In the genomic region with DNA sequence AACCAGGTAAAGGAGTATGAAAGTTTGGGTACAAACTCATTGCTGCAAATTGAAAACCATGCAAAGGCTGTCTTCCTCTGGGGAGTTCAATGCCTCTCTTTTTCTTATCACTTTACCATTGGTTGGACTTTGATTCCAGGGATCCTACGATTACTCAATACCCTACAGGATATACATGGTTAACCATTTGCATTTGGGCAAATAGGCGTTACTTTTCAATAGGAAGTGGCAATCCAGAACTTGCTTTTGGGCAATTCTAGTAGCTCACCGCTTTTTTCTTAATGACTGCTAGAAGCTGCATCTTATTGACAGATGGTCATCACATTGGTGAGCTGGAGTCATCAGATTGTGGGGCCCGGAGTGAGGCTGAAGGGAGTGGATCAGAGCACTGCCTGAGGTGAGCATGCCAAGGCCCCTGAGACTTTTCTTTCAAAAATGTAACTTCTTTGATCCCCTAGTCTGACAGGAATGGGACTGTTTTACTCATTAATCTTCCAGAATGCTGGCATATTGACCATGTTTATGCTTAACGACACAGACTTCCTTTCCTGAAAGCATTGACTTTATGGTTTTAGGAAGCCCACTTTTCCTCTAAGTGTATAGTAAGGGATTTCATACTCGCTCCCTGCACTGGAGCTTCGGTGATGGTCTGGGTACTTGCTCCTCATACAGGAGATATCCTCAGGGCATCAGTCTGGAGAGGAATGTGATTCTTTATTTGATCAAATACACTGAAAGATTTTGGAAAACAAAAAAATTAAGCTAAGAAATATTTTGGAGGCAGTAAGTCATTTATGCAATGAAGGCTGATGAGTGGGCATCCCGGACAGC, we compare ENCODE assay signal across 1 cellular context.
TF ChIP-seq lines count a peak whose summit lies in the region.

A gene (plus strand): TSS at position 270 of the 831 bp plus-strand sequence. CDS start 13,039 bp downstream, outside the sequence.

TF ChIP-seq in HepG2, 621 proteins besides CTCF, POLR2A, EP300 and RAD21 (continued from another document and continues in another):
- TF ChIP-seq TBX3 (IDR thresholded peaks at IDR 0.05; ENCODE audit: borderline replicate concordance) (no peak; the same call in 1 of the 2 replicates), MATR3 (CRISPR knock-in tag; IDR thresholded peaks at IDR 0.05) (no peak), SNAPC2 (CRISPR knock-in tag; IDR thresholded peaks at IDR 0.05) (peak; percentile 60; the same call in 1 of the 2 replicates), ZNF468 (CRISPR knock-in tag; IDR thresholded peaks at IDR 0.05) (no peak), HNRNPL (IDR thresholded peaks at IDR 0.05; ENCODE audit: low read depth, low read length) (no peak), ZNF776 (CRISPR knock-in tag; IDR thresholded peaks at IDR 0.05) (no peak), SRSF9 (IDR thresholded peaks at IDR 0.05; ENCODE audit: borderline replicate concordance, insufficient read depth, low read depth, low read length, poor library complexity, severe bottlenecking) (no peak), SIN3A (IDR thresholded peaks at IDR 0.05; ENCODE audit: borderline replicate concordance, low read depth, low read length) (no peak), CHD2 (IDR thresholded peaks at IDR 0.05; ENCODE audit: low read depth, low read length) (no peak), ZNF558 (CRISPR knock-in tag; IDR thresholded peaks at IDR 0.05; ENCODE audit: borderline replicate concordance) (peak; percentile 83; the same call in 1 of the 2 replicates), RCOR2 (CRISPR knock-in tag; IDR thresholded peaks at IDR 0.05) (peak; percentile 80; the same call in 1 of the 2 replicates), FOXA3 (CRISPR knock-in tag; IDR thresholded peaks at IDR 0.05) (peak; percentile 88), ZNF607 (CRISPR knock-in tag; IDR thresholded peaks at IDR 0.05; ENCODE audit: borderline replicate concordance) (no peak), SOX6 (IDR thresholded peaks at IDR 0.05) (no peak), SOX6 (CRISPR knock-in tag; IDR thresholded peaks at IDR 0.05) (peak; percentile 83), HNRNPH1 (optimal IDR thresholded peaks at IDR 0.05; ENCODE audit: low read depth, low read length) (no peak), ZNF335 (CRISPR knock-in tag; IDR thresholded peaks at IDR 0.05) (no peak), ZNF883 (CRISPR knock-in tag; IDR thresholded peaks at IDR 0.05; ENCODE audit: not compliant biosample characterization) (no peak), POLR2G (IDR thresholded peaks at IDR 0.05; ENCODE audit: low read depth, low read length) (peak; percentile 71), SP4 (CRISPR knock-in tag; IDR thresholded peaks at IDR 0.05) (no peak), SMYD3 (CRISPR knock-in tag; IDR thresholded peaks at IDR 0.05) (peak; percentile 30; the same call in 1 of the 2 replicates), KLF15 (CRISPR knock-in tag; IDR thresholded peaks at IDR 0.05; ENCODE audit: borderline replicate concordance) (no peak), HES4 (CRISPR knock-in tag; IDR thresholded peaks at IDR 0.05; ENCODE audit: borderline replicate concordance) (no peak), ZNF878 (CRISPR knock-in tag; IDR thresholded peaks at IDR 0.05) (no peak), SAFB2 (CRISPR knock-in tag; IDR thresholded peaks at IDR 0.05; ENCODE audit: borderline replicate concordance, low read depth) (no peak), ZNF225 (CRISPR knock-in tag; IDR thresholded peaks at IDR 0.05) (no peak), PRPF4 (IDR thresholded peaks at IDR 0.05; ENCODE audit: low read depth, low read length, poor library complexity, severe bottlenecking) (no peak), RBAK (CRISPR knock-in tag; IDR thresholded peaks at IDR 0.05) (no peak), ONECUT2 (CRISPR knock-in tag; IDR thresholded peaks at IDR 0.05) (0 out of 2 replicates have a peak, but pooled peaks have one; percentile 67)
- TF ChIP-seq, protein P1, sequence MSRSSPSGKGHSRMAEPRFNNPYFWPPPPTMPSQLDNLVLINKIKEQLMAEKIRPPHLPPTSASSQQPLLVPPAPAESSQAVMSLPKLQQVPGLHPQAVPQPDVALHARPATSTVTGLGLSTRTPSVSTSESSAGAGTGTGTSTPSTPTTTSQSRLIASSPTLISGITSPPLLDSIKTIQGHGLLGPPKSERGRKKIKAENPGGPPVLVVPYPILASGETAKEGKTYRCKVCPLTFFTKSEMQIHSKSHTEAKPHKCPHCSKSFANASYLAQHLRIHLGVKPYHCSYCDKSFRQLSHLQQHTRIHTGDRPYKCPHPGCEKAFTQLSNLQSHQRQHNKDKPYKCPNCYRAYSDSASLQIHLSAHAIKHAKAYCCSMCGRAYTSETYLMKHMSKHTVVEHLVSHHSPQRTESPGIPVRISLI (CRISPR knock-in tag; IDR thresholded peaks at IDR 0.05; ENCODE audit: borderline replicate concordance), result no peak; the same call in 1 of the 2 replicates
- TF ChIP-seq, protein P2, sequence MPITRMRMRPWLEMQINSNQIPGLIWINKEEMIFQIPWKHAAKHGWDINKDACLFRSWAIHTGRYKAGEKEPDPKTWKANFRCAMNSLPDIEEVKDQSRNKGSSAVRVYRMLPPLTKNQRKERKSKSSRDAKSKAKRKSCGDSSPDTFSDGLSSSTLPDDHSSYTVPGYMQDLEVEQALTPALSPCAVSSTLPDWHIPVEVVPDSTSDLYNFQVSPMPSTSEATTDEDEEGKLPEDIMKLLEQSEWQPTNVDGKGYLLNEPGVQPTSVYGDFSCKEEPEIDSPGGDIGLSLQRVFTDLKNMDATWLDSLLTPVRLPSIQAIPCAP (CRISPR knock-in tag; IDR thresholded peaks at IDR 0.05; ENCODE audit: low read depth), result no peak
- TF ChIP-seq, protein P3, sequence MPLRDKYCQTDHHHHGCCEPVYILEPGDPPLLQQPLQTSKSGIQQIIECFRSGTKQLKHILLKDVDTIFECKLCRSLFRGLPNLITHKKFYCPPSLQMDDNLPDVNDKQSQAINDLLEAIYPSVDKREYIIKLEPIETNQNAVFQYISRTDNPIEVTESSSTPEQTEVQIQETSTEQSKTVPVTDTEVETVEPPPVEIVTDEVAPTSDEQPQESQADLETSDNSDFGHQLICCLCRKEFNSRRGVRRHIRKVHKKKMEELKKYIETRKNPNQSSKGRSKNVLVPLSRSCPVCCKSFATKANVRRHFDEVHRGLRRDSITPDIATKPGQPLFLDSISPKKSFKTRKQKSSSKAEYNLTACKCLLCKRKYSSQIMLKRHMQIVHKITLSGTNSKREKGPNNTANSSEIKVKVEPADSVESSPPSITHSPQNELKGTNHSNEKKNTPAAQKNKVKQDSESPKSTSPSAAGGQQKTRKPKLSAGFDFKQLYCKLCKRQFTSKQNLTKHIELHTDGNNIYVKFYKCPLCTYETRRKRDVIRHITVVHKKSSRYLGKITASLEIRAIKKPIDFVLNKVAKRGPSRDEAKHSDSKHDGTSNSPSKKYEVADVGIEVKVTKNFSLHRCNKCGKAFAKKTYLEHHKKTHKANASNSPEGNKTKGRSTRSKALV (CRISPR knock-in tag; IDR thresholded peaks at IDR 0.05), result peak; percentile 81
- TF ChIP-seq, protein P4, sequence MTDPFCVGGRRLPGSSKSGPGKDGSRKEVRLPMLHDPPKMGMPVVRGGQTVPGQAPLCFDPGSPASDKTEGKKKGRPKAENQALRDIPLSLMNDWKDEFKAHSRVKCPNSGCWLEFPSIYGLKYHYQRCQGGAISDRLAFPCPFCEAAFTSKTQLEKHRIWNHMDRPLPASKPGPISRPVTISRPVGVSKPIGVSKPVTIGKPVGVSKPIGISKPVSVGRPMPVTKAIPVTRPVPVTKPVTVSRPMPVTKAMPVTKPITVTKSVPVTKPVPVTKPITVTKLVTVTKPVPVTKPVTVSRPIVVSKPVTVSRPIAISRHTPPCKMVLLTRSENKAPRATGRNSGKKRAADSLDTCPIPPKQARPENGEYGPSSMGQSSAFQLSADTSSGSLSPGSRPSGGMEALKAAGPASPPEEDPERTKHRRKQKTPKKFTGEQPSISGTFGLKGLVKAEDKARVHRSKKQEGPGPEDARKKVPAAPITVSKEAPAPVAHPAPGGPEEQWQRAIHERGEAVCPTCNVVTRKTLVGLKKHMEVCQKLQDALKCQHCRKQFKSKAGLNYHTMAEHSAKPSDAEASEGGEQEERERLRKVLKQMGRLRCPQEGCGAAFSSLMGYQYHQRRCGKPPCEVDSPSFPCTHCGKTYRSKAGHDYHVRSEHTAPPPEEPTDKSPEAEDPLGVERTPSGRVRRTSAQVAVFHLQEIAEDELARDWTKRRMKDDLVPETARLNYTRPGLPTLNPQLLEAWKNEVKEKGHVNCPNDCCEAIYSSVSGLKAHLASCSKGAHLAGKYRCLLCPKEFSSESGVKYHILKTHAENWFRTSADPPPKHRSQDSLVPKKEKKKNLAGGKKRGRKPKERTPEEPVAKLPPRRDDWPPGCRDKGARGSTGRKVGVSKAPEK (CRISPR knock-in tag; IDR thresholded peaks at IDR 0.05; ENCODE audit: borderline replicate concordance), result no peak
- TF ChIP-seq, protein P5, sequence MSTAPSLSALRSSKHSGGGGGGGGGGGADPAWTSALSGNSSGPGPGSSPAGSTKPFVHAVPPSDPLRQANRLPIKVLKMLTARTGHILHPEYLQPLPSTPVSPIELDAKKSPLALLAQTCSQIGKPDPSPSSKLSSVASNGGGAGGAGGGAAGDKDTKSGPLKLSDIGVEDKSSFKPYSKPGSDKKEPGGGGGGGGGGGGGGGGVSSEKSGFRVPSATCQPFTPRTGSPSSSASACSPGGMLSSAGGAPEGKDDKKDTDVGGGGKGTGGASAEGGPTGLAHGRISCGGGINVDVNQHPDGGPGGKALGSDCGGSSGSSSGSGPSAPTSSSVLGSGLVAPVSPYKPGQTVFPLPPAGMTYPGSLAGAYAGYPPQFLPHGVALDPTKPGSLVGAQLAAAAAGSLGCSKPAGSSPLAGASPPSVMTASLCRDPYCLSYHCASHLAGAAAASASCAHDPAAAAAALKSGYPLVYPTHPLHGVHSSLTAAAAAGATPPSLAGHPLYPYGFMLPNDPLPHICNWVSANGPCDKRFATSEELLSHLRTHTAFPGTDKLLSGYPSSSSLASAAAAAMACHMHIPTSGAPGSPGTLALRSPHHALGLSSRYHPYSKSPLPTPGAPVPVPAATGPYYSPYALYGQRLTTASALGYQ (CRISPR knock-in tag; IDR thresholded peaks at IDR 0.05), result peak; percentile 77; the same call in 1 of the 2 replicates
- TF ChIP-seq, protein P6, sequence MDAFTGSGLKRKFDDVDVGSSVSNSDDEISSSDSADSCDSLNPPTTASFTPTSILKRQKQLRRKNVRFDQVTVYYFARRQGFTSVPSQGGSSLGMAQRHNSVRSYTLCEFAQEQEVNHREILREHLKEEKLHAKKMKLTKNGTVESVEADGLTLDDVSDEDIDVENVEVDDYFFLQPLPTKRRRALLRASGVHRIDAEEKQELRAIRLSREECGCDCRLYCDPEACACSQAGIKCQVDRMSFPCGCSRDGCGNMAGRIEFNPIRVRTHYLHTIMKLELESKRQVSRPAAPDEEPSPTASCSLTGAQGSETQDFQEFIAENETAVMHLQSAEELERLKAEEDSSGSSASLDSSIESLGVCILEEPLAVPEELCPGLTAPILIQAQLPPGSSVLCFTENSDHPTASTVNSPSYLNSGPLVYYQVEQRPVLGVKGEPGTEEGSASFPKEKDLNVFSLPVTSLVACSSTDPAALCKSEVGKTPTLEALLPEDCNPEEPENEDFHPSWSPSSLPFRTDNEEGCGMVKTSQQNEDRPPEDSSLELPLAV (CRISPR knock-in tag; conservative IDR thresholded peaks at IDR 0.05; ENCODE audit: low read depth), result no peak
- TF ChIP-seq, protein P7, sequence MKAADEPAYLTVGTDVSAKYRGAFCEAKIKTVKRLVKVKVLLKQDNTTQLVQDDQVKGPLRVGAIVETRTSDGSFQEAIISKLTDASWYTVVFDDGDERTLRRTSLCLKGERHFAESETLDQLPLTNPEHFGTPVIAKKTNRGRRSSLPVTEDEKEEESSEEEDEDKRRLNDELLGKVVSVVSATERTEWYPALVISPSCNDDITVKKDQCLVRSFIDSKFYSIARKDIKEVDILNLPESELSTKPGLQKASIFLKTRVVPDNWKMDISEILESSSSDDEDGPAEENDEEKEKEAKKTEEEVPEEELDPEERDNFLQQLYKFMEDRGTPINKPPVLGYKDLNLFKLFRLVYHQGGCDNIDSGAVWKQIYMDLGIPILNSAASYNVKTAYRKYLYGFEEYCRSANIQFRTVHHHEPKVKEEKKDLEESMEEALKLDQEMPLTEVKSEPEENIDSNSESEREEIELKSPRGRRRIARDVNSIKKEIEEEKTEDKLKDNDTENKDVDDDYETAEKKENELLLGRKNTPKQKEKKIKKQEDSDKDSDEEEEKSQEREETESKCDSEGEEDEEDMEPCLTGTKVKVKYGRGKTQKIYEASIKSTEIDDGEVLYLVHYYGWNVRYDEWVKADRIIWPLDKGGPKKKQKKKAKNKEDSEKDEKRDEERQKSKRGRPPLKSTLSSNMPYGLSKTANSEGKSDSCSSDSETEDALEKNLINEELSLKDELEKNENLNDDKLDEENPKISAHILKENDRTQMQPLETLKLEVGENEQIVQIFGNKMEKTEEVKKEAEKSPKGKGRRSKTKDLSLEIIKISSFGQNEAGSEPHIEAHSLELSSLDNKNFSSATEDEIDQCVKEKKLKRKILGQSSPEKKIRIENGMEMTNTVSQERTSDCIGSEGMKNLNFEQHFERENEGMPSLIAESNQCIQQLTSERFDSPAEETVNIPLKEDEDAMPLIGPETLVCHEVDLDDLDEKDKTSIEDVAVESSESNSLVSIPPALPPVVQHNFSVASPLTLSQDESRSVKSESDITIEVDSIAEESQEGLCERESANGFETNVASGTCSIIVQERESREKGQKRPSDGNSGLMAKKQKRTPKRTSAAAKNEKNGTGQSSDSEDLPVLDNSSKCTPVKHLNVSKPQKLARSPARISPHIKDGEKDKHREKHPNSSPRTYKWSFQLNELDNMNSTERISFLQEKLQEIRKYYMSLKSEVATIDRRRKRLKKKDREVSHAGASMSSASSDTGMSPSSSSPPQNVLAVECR (CRISPR knock-in tag; IDR thresholded peaks at IDR 0.05; ENCODE audit: borderline replicate concordance), result peak; percentile 61; the same call in 1 of the 2 replicates
- TF ChIP-seq, protein P8, sequence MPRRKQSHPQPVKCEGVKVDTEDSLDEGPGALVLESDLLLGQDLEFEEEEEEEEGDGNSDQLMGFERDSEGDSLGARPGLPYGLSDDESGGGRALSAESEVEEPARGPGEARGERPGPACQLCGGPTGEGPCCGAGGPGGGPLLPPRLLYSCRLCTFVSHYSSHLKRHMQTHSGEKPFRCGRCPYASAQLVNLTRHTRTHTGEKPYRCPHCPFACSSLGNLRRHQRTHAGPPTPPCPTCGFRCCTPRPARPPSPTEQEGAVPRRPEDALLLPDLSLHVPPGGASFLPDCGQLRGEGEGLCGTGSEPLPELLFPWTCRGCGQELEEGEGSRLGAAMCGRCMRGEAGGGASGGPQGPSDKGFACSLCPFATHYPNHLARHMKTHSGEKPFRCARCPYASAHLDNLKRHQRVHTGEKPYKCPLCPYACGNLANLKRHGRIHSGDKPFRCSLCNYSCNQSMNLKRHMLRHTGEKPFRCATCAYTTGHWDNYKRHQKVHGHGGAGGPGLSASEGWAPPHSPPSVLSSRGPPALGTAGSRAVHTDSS (CRISPR knock-in tag; conservative IDR thresholded peaks at IDR 0.05), result no peak
- TF ChIP-seq, protein P9, sequence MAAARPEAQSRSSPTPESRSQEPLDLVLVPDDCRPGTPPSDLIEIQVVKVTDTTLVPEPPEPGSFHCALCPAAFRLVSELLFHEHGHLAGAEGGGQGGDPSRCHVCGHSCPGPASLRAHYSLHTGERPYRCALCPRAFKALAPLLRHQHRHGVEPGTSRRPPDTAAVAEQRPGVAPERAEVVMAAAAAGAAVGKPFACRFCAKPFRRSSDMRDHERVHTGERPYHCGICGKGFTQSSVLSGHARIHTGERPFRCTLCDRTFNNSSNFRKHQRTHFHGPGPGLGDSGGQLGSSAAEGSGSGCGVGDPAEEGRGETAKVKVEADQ (CRISPR knock-in tag; IDR thresholded peaks at IDR 0.05; ENCODE audit: borderline replicate concordance), result no peak
